18 cellular contexts compared by ENCODE assay signal in the genomic region with DNA sequence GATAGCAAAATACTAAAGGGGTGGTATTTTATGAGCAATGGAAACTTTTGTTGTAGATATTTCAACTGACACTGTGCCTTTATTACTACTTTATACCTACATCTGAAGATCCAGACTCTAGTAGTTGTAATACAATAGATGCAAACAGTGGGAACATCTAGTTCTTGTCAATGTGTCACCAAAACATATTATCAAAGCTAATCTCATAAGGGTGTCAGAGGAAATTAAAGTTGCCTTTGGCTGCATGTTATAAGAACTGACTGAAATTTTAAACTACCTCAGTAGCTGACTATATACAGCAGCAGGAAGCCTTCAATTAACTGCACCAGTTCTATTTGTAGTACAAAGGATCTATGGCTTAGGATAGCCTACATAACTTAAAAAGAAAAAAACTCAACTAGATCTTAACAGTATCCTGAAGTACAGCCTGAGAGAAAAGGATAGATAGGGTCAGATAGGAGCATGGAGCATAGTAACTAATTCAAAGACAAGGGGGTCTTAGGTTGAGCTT.
"Had no signal": no experiment of that assay in that cellular context is flagged by ENCODE, and none has a peak within 500 bp of the region (broad histone marks: within the 10 kb centered on the region; RNA-seq: fewer than 3 reads in every experiment).

No MANE protein-coding gene starts in this region.

- H3K27ac Mint-ChIP-seq: activated CD4-positive, alpha-beta memory T cell treated with anti-CD3 and anti-CD28 coated beads, Interleukin-2, amount 10 ng/mL, durations not matched to agents 7 days and 5 days; activated CD4-positive, alpha-beta T cell treated with anti-CD3 and anti-CD28 coated beads for 36 hours; activated naive CD8-positive, alpha-beta T cell treated with anti-CD3 and anti-CD28 coated beads, Interleukin-2, amount 10 ng/mL, durations not matched to agents 7 days and 5 days; nephron had no signal

- H3K27me3 Mint-ChIP-seq: activated CD4-positive, alpha-beta memory T cell treated with anti-CD3 and anti-CD28 coated beads, Interleukin-2, amount 10 ng/mL, durations not matched to agents 7 days and 5 days; activated CD4-positive, alpha-beta T cell treated with anti-CD3 and anti-CD28 coated beads for 36 hours; activated naive CD8-positive, alpha-beta T cell treated with anti-CD3 and anti-CD28 coated beads, Interleukin-2, amount 10 ng/mL, durations not matched to agents 7 days and 5 days had no signal

- ATAC-seq: activated CD4-positive, alpha-beta T cell treated with anti-CD3 and anti-CD28 coated beads for 36 hours; left lobe of liver had no signal

- H3K4me3 Mint-ChIP-seq: activated CD4-positive, alpha-beta memory T cell treated with anti-CD3 and anti-CD28 coated beads, Interleukin-2, amount 10 ng/mL, durations not matched to agents 7 days and 5 days; activated CD4-positive, alpha-beta T cell treated with anti-CD3 and anti-CD28 coated beads for 36 hours; activated naive CD8-positive, alpha-beta T cell treated with anti-CD3 and anti-CD28 coated beads, Interleukin-2, amount 10 ng/mL, durations not matched to agents 7 days and 5 days; nephron had no signal

- H3K36me3 Mint-ChIP-seq: activated naive CD8-positive, alpha-beta T cell treated with anti-CD3 and anti-CD28 coated beads, Interleukin-2, amount 10 ng/mL, durations not matched to agents 7 days and 5 days had no signal

- DNase-seq: activated CD4-positive, alpha-beta memory T cell treated with anti-CD3 and anti-CD28 coated beads, Interleukin-2, amount 10 ng/mL, durations not matched to agents 7 days and 5 days; activated CD4-positive, alpha-beta T cell treated with anti-CD3 and anti-CD28 coated beads for 36 hours; activated gamma-delta T cell; activated naive CD8-positive, alpha-beta T cell treated with anti-CD3 and anti-CD28 coated beads, Interleukin-2, amount 10 ng/mL, durations not matched to agents 7 days and 5 days; activated T-cell treated with anti-CD3 and anti-CD28 coated beads, Interleukin-2, amount 50 U/mL, for 48 hours; central memory CD4-positive, alpha-beta T cell; effector CD4-positive, alpha-beta T cell; foreskin melanocyte; heart left ventricle; mesenchymal stem cell; occipital lobe; sigmoid colon; stimulated activated CD4-positive, alpha-beta T cell treated with anti-CD3 and anti-CD28 coated beads, Interleukin-2, amount 100 ng/mL, for 48 hours had no signal

- H3K4me3 ChIP-seq: coronary artery, heart left ventricle, prostate gland, sigmoid colon, tibial nerve had no signal

- H3K9me3 ChIP-seq: heart left ventricle, prostate gland, sigmoid colon, tibial nerve had no signal

- H3K27me3 ChIP-seq: heart left ventricle, sigmoid colon, tibial nerve had no signal

- H3K4me1 Mint-ChIP-seq: activated CD4-positive, alpha-beta T cell treated with anti-CD3 and anti-CD28 coated beads for 36 hours; activated naive CD8-positive, alpha-beta T cell treated with anti-CD3 and anti-CD28 coated beads, Interleukin-2, amount 10 ng/mL, durations not matched to agents 7 days and 5 days had no signal

- H3K9me3 Mint-ChIP-seq: activated CD4-positive, alpha-beta memory T cell treated with anti-CD3 and anti-CD28 coated beads, Interleukin-2, amount 10 ng/mL, durations not matched to agents 7 days and 5 days; nephron had no signal

- H3K36me3 ChIP-seq: heart left ventricle, prostate gland, sigmoid colon, tibial nerve had no signal

- H3K4me1 ChIP-seq: prostate gland had no signal

- H3K27ac ChIP-seq: coronary artery, heart left ventricle, prostate gland, sigmoid colon, tibial nerve had no signal
